14 cellular contexts compared by ENCODE assay signal in the genomic region with DNA sequence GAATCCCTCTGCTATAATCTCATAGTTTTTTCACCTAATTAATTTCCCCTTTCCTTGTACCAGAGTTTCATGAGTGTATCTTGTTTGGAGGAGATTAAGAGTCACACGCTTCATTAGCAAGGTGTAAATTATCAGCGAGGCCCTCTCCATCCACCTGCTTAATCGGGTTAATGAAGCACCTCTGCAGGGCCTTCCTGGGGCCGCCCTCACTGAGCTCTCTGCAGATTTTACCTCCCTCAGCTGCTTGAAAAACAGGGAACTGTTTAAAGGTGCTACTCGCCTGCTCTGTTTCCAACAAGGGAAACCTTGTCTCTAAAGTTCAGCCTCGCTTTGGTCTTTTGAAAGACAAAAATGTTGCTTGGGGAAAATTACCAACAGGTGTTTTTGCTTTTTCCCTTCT. TPM values are rescaled to one million over a fixed set of nuclear protein-coding genes. Genes with fewer than 3 reads are reported as not detected.
DNase-seq lines count a peak whose midpoint lies in the region; ATAC-seq and TF ChIP-seq lines count a peak whose summit lies in the region.
"Had no signal": no experiment of that assay in that cellular context is flagged by ENCODE, and none has a peak within 500 bp of the region (broad histone marks: within the 10 kb centered on the region; RNA-seq: fewer than 3 reads in every experiment).

No MANE protein-coding gene starts in this region.

- peak; percentile 40 for DNase-seq in NCI-H146 (lab: John Stamatoyannopoulos, UW)
- DNase-seq in NCI-H82 (lab: John Stamatoyannopoulos, UW) = peak; percentile 100
- DNase-seq in gastrocnemius medialis = no peak
- DNase-seq in putamen (ENCODE audit: low spot score) = no peak
- DNase-seq in sciatic nerve (ENCODE audit: low spot score) = no peak
- DNase-seq: C1 segment of cervical spinal cord; CD4-positive, alpha-beta T cell; DMS79; HFFc6 had no signal

- H3K9ac ChIP-seq in iPS-15b (ENCODE audit: low read depth, low read length) = peak overlapping the region; percentile 16

- ATAC-seq in gastrocnemius medialis = no peak
- ATAC-seq in sciatic nerve = no peak

- no peak for TF ChIP-seq CTCF in HEK293 (tag by site-specific recombination; IDR thresholded peaks at IDR 0.05)
- no peak for TF ChIP-seq CTCF in gastrocnemius medialis (IDR thresholded peaks at IDR 0.05 in 4 of 5, conservative IDR thresholded peaks at IDR 0.05 in 1 of 5)

- no peak for TF ChIP-seq POLR2A in gastrocnemius medialis (IDR thresholded peaks at IDR 0.05)

- in situ Hi-C loops in gastrocnemius medialis (cut with MboI; ENCODE audit: low sequenced_read_pairs in 4 of 4) = no loop called here

- H3K4me1 ChIP-seq in HEK293 (ENCODE audit: control insufficient read depth, insufficient read depth, low read length) (no peaks in the 10 kb centered on the region), iPS-15b (ENCODE audit: control insufficient read depth, insufficient read depth, low read length) (peaks cover 5% of the 10 kb centered on the region), gastrocnemius medialis (no peaks in the 10 kb centered on the region)
- H3K4me1 ChIP-seq: HAP-1 had no signal

- H3K27me3 ChIP-seq in iPS-15b (ENCODE audit: control insufficient read depth, insufficient read depth, low read length) (no peaks in the 10 kb centered on the region), gastrocnemius medialis (no peaks in the 10 kb centered on the region)

- no peaks in the 10 kb centered on the region for H3K36me3 ChIP-seq in HEK293 (ENCODE audit: control insufficient read depth in 2 of 2, insufficient read depth in 1 of 2, low read length in 2 of 2)
- no peaks in the 10 kb centered on the region for H3K36me3 ChIP-seq in iPS-15b (ENCODE audit: control insufficient read depth, insufficient read depth, low read length)
- H3K36me3 ChIP-seq in gastrocnemius medialis = no peaks in the 10 kb centered on the region
- H3K36me3 ChIP-seq: HAP-1 had no signal

- CTCF ChIA-PET in HEK293 (lab: Yijun Ruan, JAX) = no interaction called here

- H3K9me3 ChIP-seq in HEK293 (ENCODE audit: control insufficient read depth, insufficient read depth, low read depth, low read length) (no peaks in the 10 kb centered on the region), iPS-15b (ENCODE audit: control insufficient read depth, insufficient read depth, low read length) (no peaks in the 10 kb centered on the region), gastrocnemius medialis (no peaks in the 10 kb centered on the region)
- H3K9me3 ChIP-seq: HAP-1 had no signal

- H3K4me3 ChIP-seq in HEK293 (ENCODE audit: low read depth, low read length) (no peak overlapping the region), iPS-15b (ENCODE audit: low read depth, low read length) (no peak overlapping the region), gastrocnemius medialis (no peak overlapping the region)
- H3K4me3 ChIP-seq: HAP-1 had no signal

- POLR2A ChIA-PET in HEK293 (lab: Yijun Ruan, JAX) = no interaction called here

- no peak overlapping the region for H3K27ac ChIP-seq in HEK293 (ENCODE audit: extremely low read depth, low read depth, low read length)
- H3K27ac ChIP-seq in gastrocnemius medialis = no peak overlapping the region

- intact Hi-C loops in gastrocnemius medialis (cut with DNase I; ENCODE audit: low total_unique reads) (no loop called here), sciatic nerve (cut with DNase I) (no loop called here)

TF ChIP-seq in HEK293, 187 proteins besides CTCF, POLR2A, EP300 and RAD21:
- TF ChIP-seq, protein P1, sequence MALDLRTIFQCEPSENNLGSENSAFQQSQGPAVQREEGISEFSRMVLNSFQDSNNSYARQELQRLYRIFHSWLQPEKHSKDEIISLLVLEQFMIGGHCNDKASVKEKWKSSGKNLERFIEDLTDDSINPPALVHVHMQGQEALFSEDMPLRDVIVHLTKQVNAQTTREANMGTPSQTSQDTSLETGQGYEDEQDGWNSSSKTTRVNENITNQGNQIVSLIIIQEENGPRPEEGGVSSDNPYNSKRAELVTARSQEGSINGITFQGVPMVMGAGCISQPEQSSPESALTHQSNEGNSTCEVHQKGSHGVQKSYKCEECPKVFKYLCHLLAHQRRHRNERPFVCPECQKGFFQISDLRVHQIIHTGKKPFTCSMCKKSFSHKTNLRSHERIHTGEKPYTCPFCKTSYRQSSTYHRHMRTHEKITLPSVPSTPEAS (tag by site-specific recombination; IDR thresholded peaks at IDR 0.05) = no peak
- TF ChIP-seq, protein P2, sequence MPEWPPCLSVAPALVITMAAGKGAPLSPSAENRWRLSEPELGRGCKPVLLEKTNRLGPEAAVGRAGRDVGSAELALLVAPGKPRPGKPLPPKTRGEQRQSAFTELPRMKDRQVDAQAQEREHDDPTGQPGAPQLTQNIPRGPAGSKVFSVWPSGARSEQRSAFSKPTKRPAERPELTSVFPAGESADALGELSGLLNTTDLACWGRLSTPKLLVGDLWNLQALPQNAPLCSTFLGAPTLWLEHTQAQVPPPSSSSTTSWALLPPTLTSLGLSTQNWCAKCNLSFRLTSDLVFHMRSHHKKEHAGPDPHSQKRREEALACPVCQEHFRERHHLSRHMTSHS (tag by site-specific recombination; IDR thresholded peaks at IDR 0.05) = no peak
- no peak for TF ChIP-seq ZNF677 (tag by site-specific recombination; IDR thresholded peaks at IDR 0.05)
- TF ChIP-seq ZNF354C (tag by site-specific recombination; IDR thresholded peaks at IDR 0.05; ENCODE audit: borderline replicate concordance, low read depth) = no peak
- TF ChIP-seq HOXD13 (CRISPR knock-in tag; IDR thresholded peaks at IDR 0.05; ENCODE audit: borderline replicate concordance) = no peak
- TF ChIP-seq, protein P3, sequence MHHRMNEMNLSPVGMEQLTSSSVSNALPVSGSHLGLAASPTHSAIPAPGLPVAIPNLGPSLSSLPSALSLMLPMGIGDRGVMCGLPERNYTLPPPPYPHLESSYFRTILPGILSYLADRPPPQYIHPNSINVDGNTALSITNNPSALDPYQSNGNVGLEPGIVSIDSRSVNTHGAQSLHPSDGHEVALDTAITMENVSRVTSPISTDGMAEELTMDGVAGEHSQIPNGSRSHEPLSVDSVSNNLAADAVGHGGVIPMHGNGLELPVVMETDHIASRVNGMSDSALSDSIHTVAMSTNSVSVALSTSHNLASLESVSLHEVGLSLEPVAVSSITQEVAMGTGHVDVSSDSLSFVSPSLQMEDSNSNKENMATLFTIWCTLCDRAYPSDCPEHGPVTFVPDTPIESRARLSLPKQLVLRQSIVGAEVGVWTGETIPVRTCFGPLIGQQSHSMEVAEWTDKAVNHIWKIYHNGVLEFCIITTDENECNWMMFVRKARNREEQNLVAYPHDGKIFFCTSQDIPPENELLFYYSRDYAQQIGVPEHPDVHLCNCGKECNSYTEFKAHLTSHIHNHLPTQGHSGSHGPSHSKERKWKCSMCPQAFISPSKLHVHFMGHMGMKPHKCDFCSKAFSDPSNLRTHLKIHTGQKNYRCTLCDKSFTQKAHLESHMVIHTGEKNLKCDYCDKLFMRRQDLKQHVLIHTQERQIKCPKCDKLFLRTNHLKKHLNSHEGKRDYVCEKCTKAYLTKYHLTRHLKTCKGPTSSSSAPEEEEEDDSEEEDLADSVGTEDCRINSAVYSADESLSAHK (tag by site-specific recombination; IDR thresholded peaks at IDR 0.05) = no peak
- TF ChIP-seq SCRT2 (tag by site-specific recombination; IDR thresholded peaks at IDR 0.05) = 0 out of 2 replicates have a peak, but pooled peaks have one; percentile 41
- no peak for TF ChIP-seq GLI2 (tag by site-specific recombination; IDR thresholded peaks at IDR 0.05; ENCODE audit: borderline replicate concordance, low read depth)
- TF ChIP-seq ZNF629 (tag by site-specific recombination; IDR thresholded peaks at IDR 0.05) = no peak

RNA-seq across cellular contexts. Expression of a gene that starts 35.8 kb away (rescaled TPM):
- total RNA-seq in gastrocnemius medialis (not detected), sciatic nerve (not detected)
- total RNA-seq: B cell; CD4-positive, alpha-beta T cell; HFFc6; HT1080 had no signal

Comparison
In these comparisons a context has a peak if more than half of its experiments do, and no peak if none do; other contexts are left out.
1. DNase-seq: peak in NCI-H146 (single experiment) and NCI-H82 (single experiment); none in gastrocnemius medialis (0 of 2), putamen (single experiment) and sciatic nerve (single experiment).